9 cellular contexts compared by ENCODE assay signal in the genomic region with DNA sequence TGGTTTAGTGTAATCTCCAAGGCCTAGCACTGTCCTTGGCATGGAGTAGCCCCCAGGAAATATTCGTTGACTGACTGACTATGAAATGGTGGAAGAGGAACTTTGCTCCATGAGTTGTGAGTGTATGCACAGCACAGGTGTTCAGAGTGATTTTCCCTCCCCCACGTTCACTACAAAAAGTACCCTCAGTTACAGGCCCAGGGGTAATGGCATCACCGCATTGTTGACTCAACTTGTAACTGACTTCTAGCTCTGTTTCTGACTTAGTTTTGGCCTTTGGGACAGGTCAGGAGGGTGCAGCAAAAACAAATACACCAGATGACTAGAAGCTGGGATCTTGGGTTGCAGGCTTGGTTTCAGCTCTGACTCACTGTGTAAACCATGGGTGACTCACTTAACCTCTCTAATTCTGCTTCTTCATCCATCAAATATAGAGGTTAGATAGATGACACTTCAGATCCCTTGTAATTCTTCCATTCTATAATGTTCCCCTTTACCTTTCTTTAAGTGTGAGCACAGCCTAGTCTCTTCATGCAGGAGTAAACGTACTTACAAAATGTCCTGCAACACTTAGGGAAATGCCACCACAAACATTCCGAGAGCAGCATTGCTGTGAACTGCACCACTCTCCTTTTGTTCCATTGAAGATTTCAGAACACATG.
DNase-seq lines count a peak whose midpoint lies in the region; ATAC-seq, FAIRE-seq and TF ChIP-seq lines count a peak whose summit lies in the region.
"Had no signal": no experiment of that assay in that cellular context is flagged by ENCODE, and none has a peak within 500 bp of the region (broad histone marks: within the 10 kb centered on the region; RNA-seq: fewer than 3 reads in every experiment).

No MANE protein-coding gene starts in this region.

- peak; percentile 82 for ATAC-seq in GM21528 (IDR thresholded peaks at IDR 0.05; ENCODE audit: low FRiP score, unreplicated experiment)
- ATAC-seq in activated CD8-positive, alpha-beta T cell treated with anti-CD3 and anti-CD28 coated beads for 36 hours = peak; percentile 92

- peak; percentile 91 for DNase-seq in EL
- peak; percentile 43 for DNase-seq in HTR-8/SVneo (ENCODE audit: insufficient read length, low spot score)
- DNase-seq in activated CD8-positive, alpha-beta T cell treated with anti-CD3 and anti-CD28 coated beads for 36 hours = peak; percentile 87
- DNase-seq in glomerular endothelial cell (ENCODE audit: extremely low read depth, low read depth, low spot score) = peak; percentile 55
- peak; percentile 19 to 23 for DNase-seq in stimulated activated CD8-positive, alpha-beta memory T cell treated with anti-CD3 and anti-CD28 coated beads, Interleukin-7, amount 100 ng/mL, for 4 hours (ENCODE audit: low read depth in 2 of 2)
- no peak for DNase-seq in substantia nigra (lab: John Stamatoyannopoulos, UW)
- DNase-seq in NCI-H748 treated with DMSO at 0.1 percent for 48 hours (lab: John Stamatoyannopoulos, UW) = no peak

- POLR2A ChIA-PET in activated CD8-positive, alpha-beta T cell treated with anti-CD3 and anti-CD28 coated beads for 36 hours (lab: Charles Lee) = interaction anchor here (1.1 kb wide), 4 partner anchors 119 to 164 kb away, joined by 3 to 5 read pairs (median 4); no protein-coding TSS in a partner anchor

- no peak overlapping the region for H3K27ac ChIP-seq in substantia nigra (ENCODE audit: low read depth, low read length, poor library complexity, severe bottlenecking)

- no peak overlapping the region for H3K4me3 Mint-ChIP-seq in activated CD8-positive, alpha-beta T cell treated with anti-CD3 and anti-CD28 coated beads for 36 hours

- CTCF ChIA-PET in activated CD8-positive, alpha-beta T cell treated with anti-CD3 and anti-CD28 coated beads for 36 hours (lab: Charles Lee) = interaction anchor here (1.7 kb wide), 1 partner anchor 9 kb away, joined by 8 read pairs; no protein-coding TSS in a partner anchor

- FAIRE-seq in HTR-8/SVneo (lab: Jason Lieb, UNC) = no peak
- FAIRE-seq: TTC549 had no signal

- peak overlapping the region; percentile 62 for H3K27ac Mint-ChIP-seq in activated CD8-positive, alpha-beta T cell treated with anti-CD3 and anti-CD28 coated beads for 36 hours

- no peaks in the 10 kb centered on the region for H3K36me3 Mint-ChIP-seq in activated CD8-positive, alpha-beta T cell treated with anti-CD3 and anti-CD28 coated beads for 36 hours (ENCODE audit: low read depth)

- intact Hi-C loops in activated CD8-positive, alpha-beta T cell treated with anti-CD3 and anti-CD28 coated beads for 36 hours (cut with micrococcal nuclease) = no loop called here

- H3K4me1 Mint-ChIP-seq in activated CD8-positive, alpha-beta T cell treated with anti-CD3 and anti-CD28 coated beads for 36 hours (ENCODE audit: low read depth) = peaks cover 37% of the 10 kb centered on the region

- H3K27me3 Mint-ChIP-seq in activated CD8-positive, alpha-beta T cell treated with anti-CD3 and anti-CD28 coated beads for 36 hours = peaks cover 4% of the 10 kb centered on the region

- H3K9me3 Mint-ChIP-seq in activated CD8-positive, alpha-beta T cell treated with anti-CD3 and anti-CD28 coated beads for 36 hours = no peaks in the 10 kb centered on the region

- no peak for TF ChIP-seq CTCF in activated CD8-positive, alpha-beta T cell treated with anti-CD3 and anti-CD28 coated beads for 36 hours (IDR thresholded peaks at IDR 0.05)

Comparison
In these comparisons a context has a peak if more than half of its experiments do, and no peak if none do; other contexts are left out.
1. DNase-seq: peak in EL (single experiment), HTR-8/SVneo (single experiment), activated CD8-positive, alpha-beta T cell treated with anti-CD3 and anti-CD28 coated beads for 36 hours (single experiment), glomerular endothelial cell (single experiment) and stimulated activated CD8-positive, alpha-beta memory T cell treated with anti-CD3 and anti-CD28 coated beads, Interleukin-7, amount 100 ng/mL, for 4 hours (2 of 2); none in substantia nigra (0 of 49) and NCI-H748 treated with DMSO at 0.1 percent for 48 hours (single experiment).